8 cellular contexts compared by ENCODE assay signal in genomic region chrX:7925867-7926472, GRCh38.
DNase-seq lines count a peak whose midpoint lies in the region; ATAC-seq and TF ChIP-seq lines count a peak whose summit lies in the region.

No MANE protein-coding gene starts in this region.

- DNase-seq in GDM1 (lab: John Stamatoyannopoulos, UW): peak; percentile 31
- DNase-seq in NCI-H1930 (lab: John Stamatoyannopoulos, UW): peak; percentile 12 to 49
- peak; percentile 80 for DNase-seq in WERI-Rb-1
- peak; percentile 73 to 76 for DNase-seq in cardiac fibroblast (ENCODE audit: low read depth in 2 of 2)
- peak; percentile 85 for DNase-seq in left kidney (ENCODE audit: low read depth, low spot score)
- peak in 2 of 3 experiments; percentile 16 to 17 for DNase-seq in stimulated activated CD4-positive, alpha-beta T cell treated with anti-CD3 and anti-CD28 coated beads, TNF-alpha, amount 100 ng/mL, for 4 hours (ENCODE audit: low read depth in 3 of 3)

- no peak overlapping the region for H3K4me3 ChIP-seq in WERI-Rb-1 (ENCODE audit: low read depth, low read length)
- H3K4me3 ChIP-seq in cardiac fibroblast (replicated peaks in 1 of 2; ENCODE audit: low read depth in 2 of 2, low read length in 2 of 2): no peak overlapping the region

- H3K36me3 ChIP-seq in WERI-Rb-1: no peaks in the 10 kb centered on the region

- no peak overlapping the region for H3K27ac ChIP-seq in WERI-Rb-1

- ATAC-seq in HG02588 (IDR thresholded peaks at IDR 0.05; ENCODE audit: unreplicated experiment) (peak; percentile 21), HG03196 (IDR thresholded peaks at IDR 0.05; ENCODE audit: unreplicated experiment) (no peak)

- TF ChIP-seq CTCF in WERI-Rb-1 (IDR thresholded peaks at IDR 0.05; ENCODE audit: low read depth, low read length) (peak; percentile 85), cardiac fibroblast (IDR thresholded peaks at IDR 0.05; ENCODE audit: low read depth, low read length) (peak; percentile 65)

- no peaks in the 10 kb centered on the region for H3K27me3 ChIP-seq in WERI-Rb-1 (ENCODE audit: insufficient read depth, low read depth, severe bottlenecking)

- H3K9me3 ChIP-seq in WERI-Rb-1 (ENCODE audit: severe bottlenecking): peaks cover 4% of the 10 kb centered on the region

Comparison
In these comparisons a context has a peak if more than half of its experiments do, and no peak if none do; other contexts are left out.
1. DNase-seq: peak in every context shown above with its lines; median percentile 85 in left kidney; 80 in WERI-Rb-1; 74 in cardiac fibroblast; 31 in GDM1; 30 in NCI-H1930; 16 in stimulated activated CD4-positive, alpha-beta T cell treated with anti-CD3 and anti-CD28 coated beads, TNF-alpha, amount 100 ng/mL, for 4 hours.